ENCODE assay signal across 17 cellular contexts in genomic region chr13:105231579-105231978, GRCh38.
DNase-seq lines count a peak whose midpoint lies in the region; ATAC-seq, FAIRE-seq and TF ChIP-seq lines count a peak whose summit lies in the region.
"Had no signal": no experiment of that assay in that cellular context is flagged by ENCODE, and none has a peak within 500 bp of the region (broad histone marks: within the 10 kb centered on the region; RNA-seq: fewer than 3 reads in every experiment).

No MANE protein-coding gene starts in this region.

- ATAC-seq in GM18519 (IDR thresholded peaks at IDR 0.05; ENCODE audit: low FRiP score, unreplicated experiment) (peak; percentile 60), HG03432 (IDR thresholded peaks at IDR 0.05; ENCODE audit: unreplicated experiment) (peak; percentile 50), HG03159 (IDR thresholded peaks at IDR 0.05; ENCODE audit: unreplicated experiment) (no peak), HG02763 (IDR thresholded peaks at IDR 0.05; ENCODE audit: unreplicated experiment) (no peak)
- ATAC-seq: GM23338, HCT116 had no signal

- no peak overlapping the region for H3K27ac Mint-ChIP-seq in HFFc6
- H3K27ac Mint-ChIP-seq: CD4-positive, alpha-beta memory T cell; GM23338; H9 had no signal

- no peaks in the 10 kb centered on the region for H3K36me3 Mint-ChIP-seq in HFFc6 (ENCODE audit: low read depth)
- H3K36me3 Mint-ChIP-seq: CD4-positive, alpha-beta memory T cell had no signal

- peaks cover 5% of the 10 kb centered on the region; the same call in 1 of the 2 replicates for H3K9me3 Mint-ChIP-seq in HFFc6

- H3K4me1 Mint-ChIP-seq in HFFc6 (ENCODE audit: low read depth) = peaks cover 62% of the 10 kb centered on the region; the same call in 1 of the 2 replicates
- H3K4me1 Mint-ChIP-seq: GM23338 had no signal

- in situ Hi-C loops in GM13976 (cut with MboI; ENCODE audit: low sequenced_read_pairs, unreplicated experiment) = no loop called here

- DNase-seq in HFFc6 (no peak), RCC 7860 (ENCODE audit: low spot score) (no peak), GM13976 (ENCODE audit: low spot score) (no peak)
- DNase-seq: C1 segment of cervical spinal cord; Calu3; CD4-positive, alpha-beta memory T cell; COR-L47; DMS53; DND-41; H9 had no signal

- H3K27me3 Mint-ChIP-seq in HFFc6 (ENCODE audit: insufficient read depth) = no peaks in the 10 kb centered on the region

- FAIRE-seq in RCC 7860 (lab: Jason Lieb, UNC) = no peak
- FAIRE-seq: GM12891 had no signal

- peak overlapping the region; percentile 77; the same call in 1 of the 2 replicates for H3K4me3 Mint-ChIP-seq in HFFc6
- H3K4me3 Mint-ChIP-seq: CD4-positive, alpha-beta memory T cell; GM23338; H9 had no signal

- TF ChIP-seq CTCF in HFFc6 (IDR thresholded peaks at IDR 0.05) = no peak
- TF ChIP-seq CTCF in GM13976 (IDR thresholded peaks at IDR 0.05; ENCODE audit: borderline replicate concordance, control extremely low read depth, extremely low read depth, insufficient read depth, missing control alignments) = no peak

Comparison
In these comparisons a context has a peak if more than half of its experiments do, and no peak if none do; other contexts are left out.
1. ATAC-seq: peak in GM18519 (single experiment) and HG03432 (single experiment); none in HG03159 (single experiment) and HG02763 (single experiment).